8 cellular contexts compared by ENCODE assay signal in genomic region chr6:27547157-27548075, GRCh38.
DNase-seq lines count a peak whose midpoint lies in the region; ATAC-seq, FAIRE-seq and TF ChIP-seq lines count a peak whose summit lies in the region.

No MANE protein-coding gene starts in this region.

- CTCF ChIA-PET in activated CD4-positive, alpha-beta memory T cell treated with anti-CD3 and anti-CD28 coated beads for 36 hours (lab: Charles Lee) = no interaction called here

- 19 to 27% (median 22%) methylated on average over 23 of the region's 23 CpGs for WGBS in stomach, 5 donors

- H3K4me3 ChIP-seq in GM12864 (ENCODE audit: low read depth, low read length) (peak overlapping the region; percentile 61), stomach (no peak overlapping the region), coronary artery (no peak overlapping the region), kidney (ENCODE audit: low read length in 2 of 2) (no peak overlapping the region)

- H3K27me3 Mint-ChIP-seq in activated CD4-positive, alpha-beta memory T cell treated with anti-CD3 and anti-CD28 coated beads for 36 hours = peaks cover 79% of the 10 kb centered on the region

- H3K36me3 ChIP-seq in stomach (no peaks in the 10 kb centered on the region), kidney (ENCODE audit: control insufficient read depth in 1 of 2, insufficient read depth in 2 of 2, low read length in 2 of 2) (no peaks in the 10 kb centered on the region)

- POLR2A ChIA-PET in activated CD4-positive, alpha-beta memory T cell treated with anti-CD3 and anti-CD28 coated beads for 36 hours (lab: Charles Lee) = no interaction called here

- intact Hi-C loops in activated CD4-positive, alpha-beta memory T cell treated with anti-CD3 and anti-CD28 coated beads for 36 hours (cut with micrococcal nuclease) = loop anchor here (5.0 kb wide), 2 partner anchors 45 to 140 kb away; no protein-coding TSS in a partner anchor
- intact Hi-C loops in stomach (cut with DNase I; ENCODE audit: low total_unique reads) = no loop called here
- intact Hi-C loops in kidney (cut with DNase I) = no loop called here

- H3K27ac ChIP-seq in stomach (no peak overlapping the region), coronary artery (no peak overlapping the region), kidney (ENCODE audit: low read depth in 2 of 2, low read length in 2 of 2) (no peak overlapping the region)

- no peak for TF ChIP-seq EP300 in stomach (IDR thresholded peaks at IDR 0.05)

- TF ChIP-seq POLR2A in stomach (IDR thresholded peaks at IDR 0.05) = no peak

- H3K9me3 ChIP-seq in stomach = peaks cover 0 to 39% (median 15%) of the 10 kb centered on the region in 4 donors
- H3K9me3 ChIP-seq in kidney (ENCODE audit: control insufficient read depth in 1 of 2, low read length in 2 of 2) = no peaks in the 10 kb centered on the region

- no peak overlapping the region for H3K9ac ChIP-seq in kidney (ENCODE audit: low read length in 2 of 2)

- H3K4me1 ChIP-seq in stomach = peaks cover 0 to 17% (median 0%) of the 10 kb centered on the region in 4 donors
- no peaks in the 10 kb centered on the region for H3K4me1 ChIP-seq in kidney (ENCODE audit: control insufficient read depth in 1 of 2, insufficient read depth in 1 of 2, low read depth in 1 of 2, low read length in 2 of 2)

- peak overlapping the region; percentile 4 for H3K4me3 Mint-ChIP-seq in activated CD4-positive, alpha-beta memory T cell treated with anti-CD3 and anti-CD28 coated beads for 36 hours

- no peak for FAIRE-seq in kidney (lab: Jason Lieb, UNC)

- H3K27me3 ChIP-seq in stomach = peaks cover 12 to 98% (median 72%) of the 10 kb centered on the region in 3 donors

- TF ChIP-seq CTCF in GM12864 (IDR thresholded peaks at IDR 0.05; ENCODE audit: low read depth, low read length, missing control alignments) (no peak), stomach (IDR thresholded peaks at IDR 0.05) (no peak), coronary artery (IDR thresholded peaks at IDR 0.05) (no peak), kidney (IDR thresholded peaks at IDR 0.05; ENCODE audit: borderline replicate concordance, extremely low read depth, insufficient read depth) (no peak)

- DNase-seq in GM12864 (ENCODE audit: low read depth) (no peak), LoVo (ENCODE audit: low spot score) (peak; percentile 68), iris pigment epithelial cell (ENCODE audit: low read depth) (peak; percentile 79), stomach (no peak), coronary artery (ENCODE audit: low spot score) (no peak), kidney (no peak)
- DNase-seq in activated CD4-positive, alpha-beta memory T cell treated with anti-CD3 and anti-CD28 coated beads for 36 hours = peak; percentile 47

- H3K4me1 Mint-ChIP-seq in activated CD4-positive, alpha-beta memory T cell treated with anti-CD3 and anti-CD28 coated beads for 36 hours (ENCODE audit: low read depth) = peaks cover 14% of the 10 kb centered on the region

- no peak overlapping the region for H3K27ac Mint-ChIP-seq in activated CD4-positive, alpha-beta memory T cell treated with anti-CD3 and anti-CD28 coated beads for 36 hours

- peaks cover 11% of the 10 kb centered on the region for H3K9me3 Mint-ChIP-seq in activated CD4-positive, alpha-beta memory T cell treated with anti-CD3 and anti-CD28 coated beads for 36 hours

- peaks cover 19% of the 10 kb centered on the region for H3K36me3 Mint-ChIP-seq in activated CD4-positive, alpha-beta memory T cell treated with anti-CD3 and anti-CD28 coated beads for 36 hours

- no peak for ATAC-seq in GM19467 (IDR thresholded peaks at IDR 0.05; ENCODE audit: unreplicated experiment)

Comparison
In these comparisons a context has a peak if more than half of its experiments do, and no peak if none do; other contexts are left out.
1. DNase-seq: peak in LoVo (single experiment), activated CD4-positive, alpha-beta memory T cell treated with anti-CD3 and anti-CD28 coated beads for 36 hours (single experiment) and iris pigment epithelial cell (single experiment); none in GM12864 (single experiment), stomach (single experiment), coronary artery (single experiment) and kidney (single experiment).